ENCODE assay signal across 8 cellular contexts in genomic region chr19:4304509-4305252, GRCh38. TPM values are rescaled to one million over a fixed set of nuclear protein-coding genes. Genes with fewer than 3 reads are reported as not detected.
DNase-seq lines count a peak whose midpoint lies in the region; ATAC-seq, FAIRE-seq and TF ChIP-seq lines count a peak whose summit lies in the region.

TSS of gene FSD1 (plus strand) at chr19:4304598. CDS start at chr19:4304747, 149 bp downstream.

- no peaks in the 10 kb centered on the region for H3K9me3 ChIP-seq in CD8-positive, alpha-beta T cell (ENCODE audit: low read length)
- H3K9me3 ChIP-seq in SJCRH30 (replicated peaks), result no peaks in the 10 kb centered on the region
- no peaks in the 10 kb centered on the region for H3K9me3 ChIP-seq in iPS-15b (ENCODE audit: control insufficient read depth, insufficient read depth, low read length)
- H3K9me3 ChIP-seq in kidney (ENCODE audit: control insufficient read depth in 1 of 2, low read length in 2 of 2), result no peaks in the 10 kb centered on the region

- no peak within 1 kb of the TSS for H3K27ac ChIP-seq in CD8-positive, alpha-beta T cell (ENCODE audit: low read depth, low read length)
- no peak within 1 kb of the TSS for H3K27ac ChIP-seq in SJCRH30
- no peak within 1 kb of the TSS for H3K27ac ChIP-seq in kidney (ENCODE audit: low read depth in 2 of 2, low read length in 2 of 2)

- no peak for TF ChIP-seq CTCF in CD8-positive, alpha-beta T cell (IDR thresholded peaks at IDR 0.05)
- no peak for TF ChIP-seq CTCF in kidney (IDR thresholded peaks at IDR 0.05; ENCODE audit: borderline replicate concordance, extremely low read depth, insufficient read depth)

- ATAC-seq in CD8-positive, alpha-beta T cell, result peak; percentile 57

- peaks cover 31% of the 10 kb centered on the region for H3K4me1 ChIP-seq in CD8-positive, alpha-beta T cell (ENCODE audit: insufficient read depth, low read length)
- H3K4me1 ChIP-seq in SJCRH30 (peaks cover 7% of the 10 kb centered on the region), iPS-15b (ENCODE audit: control insufficient read depth, insufficient read depth, low read length) (peaks cover 3% of the 10 kb centered on the region), kidney (ENCODE audit: control insufficient read depth in 1 of 2, insufficient read depth in 1 of 2, low read depth in 1 of 2, low read length in 2 of 2) (no peaks in the 10 kb centered on the region)

- peak within 1 kb of the TSS; percentile 62 for H3K4me3 Mint-ChIP-seq in CD8-positive, alpha-beta T cell
- H3K4me3 Mint-ChIP-seq in activated naive CD4-positive, alpha-beta T cell treated with anti-CD3 and anti-CD28 coated beads, Interleukin-2, amount 10 ng/mL, durations not matched to agents 7 days and 5 days, result peak within 1 kb of the TSS; percentile 66

- H3K27me3 Mint-ChIP-seq in CD8-positive, alpha-beta T cell (ENCODE audit: low read depth), result no peaks in the 10 kb centered on the region
- peaks cover 3% of the 10 kb centered on the region for H3K27me3 Mint-ChIP-seq in activated naive CD4-positive, alpha-beta T cell treated with anti-CD3 and anti-CD28 coated beads, Interleukin-2, amount 10 ng/mL, durations not matched to agents 7 days and 5 days

- intact Hi-C loops in CD8-positive, alpha-beta T cell (cut with DNase I, micrococcal nuclease), result loop anchor here in 1 of 2 experiments (1.0 kb wide), 1 partner anchor 24 kb away; no protein-coding TSS in a partner anchor
- intact Hi-C loops in kidney (cut with DNase I), result no loop called here

- H3K9me3 Mint-ChIP-seq in CD8-positive, alpha-beta T cell, result no peaks in the 10 kb centered on the region
- H3K9me3 Mint-ChIP-seq in activated naive CD4-positive, alpha-beta T cell treated with anti-CD3 and anti-CD28 coated beads, Interleukin-2, amount 10 ng/mL, durations not matched to agents 7 days and 5 days, result no peaks in the 10 kb centered on the region

- H3K4me3 ChIP-seq in CD8-positive, alpha-beta T cell (ENCODE audit: low read depth, low read length), result peak within 1 kb of the TSS; percentile 46
- H3K4me3 ChIP-seq in SJCRH30, result peak within 1 kb of the TSS; percentile 54
- H3K4me3 ChIP-seq in iPS-15b (ENCODE audit: low read depth, low read length), result peak within 1 kb of the TSS; percentile 39
- no peak within 1 kb of the TSS for H3K4me3 ChIP-seq in kidney (ENCODE audit: low read length in 2 of 2)

- peaks cover 3% of the 10 kb centered on the region for H3K36me3 Mint-ChIP-seq in CD8-positive, alpha-beta T cell
- H3K36me3 Mint-ChIP-seq in activated naive CD4-positive, alpha-beta T cell treated with anti-CD3 and anti-CD28 coated beads, Interleukin-2, amount 10 ng/mL, durations not matched to agents 7 days and 5 days, result peaks cover 3% of the 10 kb centered on the region

- peak; percentile 32 to 75 (median 60) for DNase-seq in CD8-positive, alpha-beta T cell
- DNase-seq in HTR-8/SVneo (ENCODE audit: insufficient read length, low spot score), result peak; percentile 92
- DNase-seq in SJCRH30, result peak; percentile 79 to 87
- DNase-seq in activated naive CD4-positive, alpha-beta T cell treated with anti-CD3 and anti-CD28 coated beads, Interleukin-2, amount 10 ng/mL, durations not matched to agents 7 days and 5 days, result peak; percentile 83
- DNase-seq in stimulated activated CD4-positive, alpha-beta T cell treated with anti-CD3 and anti-CD28 coated beads, Interleukin-4, amount 100 ng/mL, for 24 hours, result peak; percentile 73
- DNase-seq in kidney, result no peak
- DNase-seq in LoVo (ENCODE audit: low spot score), result no peak

- POLR2A ChIA-PET in CD8-positive, alpha-beta T cell (lab: Charles Lee), result no interaction called here

- H3K4me1 Mint-ChIP-seq in CD8-positive, alpha-beta T cell (ENCODE audit: low read depth), result peaks cover 29% of the 10 kb centered on the region
- H3K4me1 Mint-ChIP-seq in activated naive CD4-positive, alpha-beta T cell treated with anti-CD3 and anti-CD28 coated beads, Interleukin-2, amount 10 ng/mL, durations not matched to agents 7 days and 5 days, result peaks cover 47% of the 10 kb centered on the region

- H3K27me3 ChIP-seq in CD8-positive, alpha-beta T cell (ENCODE audit: insufficient read depth, low read length), result no peaks in the 10 kb centered on the region
- H3K27me3 ChIP-seq in SJCRH30, result no peaks in the 10 kb centered on the region
- no peaks in the 10 kb centered on the region for H3K27me3 ChIP-seq in iPS-15b (ENCODE audit: control insufficient read depth, insufficient read depth, low read length)

- H3K36me3 ChIP-seq in CD8-positive, alpha-beta T cell (ENCODE audit: insufficient read depth, low read length), result no peaks in the 10 kb centered on the region
- H3K36me3 ChIP-seq in SJCRH30, result no peaks in the 10 kb centered on the region
- peaks cover 13% of the 10 kb centered on the region for H3K36me3 ChIP-seq in iPS-15b (ENCODE audit: control insufficient read depth, insufficient read depth, low read length)
- H3K36me3 ChIP-seq in kidney (ENCODE audit: control insufficient read depth in 1 of 2, insufficient read depth in 2 of 2, low read length in 2 of 2), result no peaks in the 10 kb centered on the region

- FAIRE-seq in HTR-8/SVneo (lab: Jason Lieb, UNC), result peak; percentile 91
- no peak for FAIRE-seq in kidney (lab: Jason Lieb, UNC)

- peak within 1 kb of the TSS; percentile 86 for H3K27ac Mint-ChIP-seq in CD8-positive, alpha-beta T cell
- H3K27ac Mint-ChIP-seq in activated naive CD4-positive, alpha-beta T cell treated with anti-CD3 and anti-CD28 coated beads, Interleukin-2, amount 10 ng/mL, durations not matched to agents 7 days and 5 days, result peak within 1 kb of the TSS; percentile 84

- H3K9ac ChIP-seq in iPS-15b (ENCODE audit: low read depth, low read length), result no peak within 1 kb of the TSS
- H3K9ac ChIP-seq in kidney (ENCODE audit: low read length in 2 of 2), result no peak within 1 kb of the TSS

- CTCF ChIA-PET in CD8-positive, alpha-beta T cell (lab: Charles Lee), result interaction anchor here (0.9 kb wide), 1 partner anchor 38 kb away, joined by 4 read pairs; no protein-coding TSS in a partner anchor
- CTCF ChIA-PET in activated naive CD4-positive, alpha-beta T cell treated with anti-CD3 and anti-CD28 coated beads, Interleukin-2, amount 10 ng/mL, durations not matched to agents 7 days and 5 days (lab: Charles Lee), result interaction anchor here (1.3 kb wide), 1 partner anchor 38 kb away, joined by 5 read pairs; no protein-coding TSS in a partner anchor

RNA-seq across cellular contexts. Expression of gene FSD1, which starts in this region (rescaled TPM):
- total RNA-seq in CD8-positive, alpha-beta T cell, result 1 to 10 TPM; 3.1 to 4.9 TPM
- total RNA-seq in SJCRH30 (2014; rRNA removed; shearing (Covaris generic)), result 23.5 and 24.7 TPM in 2 replicates
- 0.85 TPM for total RNA-seq in kidney
- polyA plus RNA-seq in kidney (ENCODE audit: insufficient read depth, low read depth, low replicate concordance), result 1.1 TPM

Comparison
In these comparisons a context has a peak if more than half of its experiments do, and no peak if none do; other contexts are left out.
1. DNase-seq: peak in CD8-positive, alpha-beta T cell (7 of 7), HTR-8/SVneo (single experiment), SJCRH30 (2 of 2), activated naive CD4-positive, alpha-beta T cell treated with anti-CD3 and anti-CD28 coated beads, Interleukin-2, amount 10 ng/mL, durations not matched to agents 7 days and 5 days (single experiment) and stimulated activated CD4-positive, alpha-beta T cell treated with anti-CD3 and anti-CD28 coated beads, Interleukin-4, amount 100 ng/mL, for 24 hours (single experiment); none in kidney (single experiment) and LoVo (single experiment).
2. H3K4me3 ChIP-seq: peak in CD8-positive, alpha-beta T cell (single experiment), SJCRH30 (single experiment) and iPS-15b (single experiment); none in kidney (0 of 2).